Comparison of ENCODE assay signal across 10 cellular contexts in genomic region chr12:40261937-40262336, GRCh38. TPM values are rescaled to one million over a fixed set of nuclear protein-coding genes. Genes with fewer than 3 reads are reported as not detected.
DNase-seq lines count a peak whose midpoint lies in the region; ATAC-seq lines count a peak whose summit lies in the region.
"Had no signal": no experiment of that assay in that cellular context is flagged by ENCODE, and none has a peak within 500 bp of the region (broad histone marks: within the 10 kb centered on the region; RNA-seq: fewer than 3 reads in every experiment).

No MANE protein-coding gene starts in this region.

- no peaks in the 10 kb centered on the region for H3K36me3 ChIP-seq in SJCRH30

- H3K4me3 Mint-ChIP-seq in memory B cell, result no peak overlapping the region
- H3K4me3 Mint-ChIP-seq: activated T-helper 17 cell treated with anti-CD3 and anti-CD28 coated beads, Interleukin-2, amount 50 U/mL, for 72 hours had no signal

- no peak overlapping the region for H3K4me3 ChIP-seq in SJCRH30

- H3K36me3 Mint-ChIP-seq in memory B cell, result peaks cover 31% of the 10 kb centered on the region

- no peaks in the 10 kb centered on the region for H3K4me1 ChIP-seq in SJCRH30

- DNase-seq in memory B cell (ENCODE audit: low spot score in 2 of 2) (peak in 1 of 2 donors; percentile 7), SJCRH30 (no peak)
- no peak for DNase-seq in NK-92 treated with Interleukin-12 subunit alpha and Interleukin-12 subunit beta, amount 100 ng/mL, for 24 hours (lab: John Stamatoyannopoulos, UW)
- DNase-seq in activated CD4-positive, alpha-beta T cell treated with anti-CD3 and anti-CD28 coated beads, Interleukin-2, amount 50 U/mL, for 48 hours, result no peak
- DNase-seq: kidney, NCI-H1930 had no signal

- peaks cover 29% of the 10 kb centered on the region for H3K4me1 Mint-ChIP-seq in memory B cell
- H3K4me1 Mint-ChIP-seq: activated T-helper 17 cell treated with anti-CD3 and anti-CD28 coated beads, Interleukin-2, amount 50 U/mL, for 72 hours had no signal

- no peak overlapping the region for H3K27ac ChIP-seq in SJCRH30

- peak overlapping the region; percentile 25 for H3K27ac Mint-ChIP-seq in memory B cell
- H3K27ac Mint-ChIP-seq: activated T-helper 17 cell treated with anti-CD3 and anti-CD28 coated beads, Interleukin-2, amount 50 U/mL, for 72 hours had no signal

- H3K27me3 ChIP-seq in SJCRH30, result no peaks in the 10 kb centered on the region

- H3K9me3 Mint-ChIP-seq in memory B cell, result peaks cover 3% of the 10 kb centered on the region
- H3K9me3 Mint-ChIP-seq: activated T-helper 17 cell treated with anti-CD3 and anti-CD28 coated beads, Interleukin-2, amount 50 U/mL, for 72 hours had no signal

- no peaks in the 10 kb centered on the region for H3K9me3 ChIP-seq in SJCRH30 (replicated peaks)

- peak; percentile 35 for ATAC-seq in GM19023 (IDR thresholded peaks at IDR 0.05; ENCODE audit: unreplicated experiment)
- peak; percentile 61 for ATAC-seq in HG02571 (IDR thresholded peaks at IDR 0.05; ENCODE audit: unreplicated experiment)
- ATAC-seq in HG03280 (IDR thresholded peaks at IDR 0.05; ENCODE audit: unreplicated experiment), result peak; percentile 62
- ATAC-seq in memory B cell (ENCODE audit: low read depth), result peak; percentile 94

- no peaks in the 10 kb centered on the region for H3K27me3 Mint-ChIP-seq in memory B cell
- H3K27me3 Mint-ChIP-seq: activated T-helper 17 cell treated with anti-CD3 and anti-CD28 coated beads, Interleukin-2, amount 50 U/mL, for 72 hours had no signal

RNA-seq across cellular contexts. Expression of gene LRRK2, which starts 37.1 kb away (rescaled TPM):
- 0.04 TPM in 1 of 2 replicates, not detected in the other for total RNA-seq in SJCRH30 (2014; rRNA removed; shearing (Covaris generic))

Comparison
In these comparisons a context has a peak if more than half of its experiments do, and no peak if none do; other contexts are left out.
1. ATAC-seq: peak in every context shown above with its lines; median percentile 94 in memory B cell; 62 in HG03280; 61 in HG02571; 35 in GM19023.